ENCODE assay signal across 23 cellular contexts in genomic region chr11:77301510-77301909, GRCh38. TPM values are rescaled to one million over a fixed set of nuclear protein-coding genes. Genes with fewer than 3 reads are reported as not detected.
"Had no signal": no experiment of that assay in that cellular context is flagged by ENCODE, and none has a peak within 500 bp of the region (broad histone marks: within the 10 kb centered on the region; RNA-seq: fewer than 3 reads in every experiment).

TSS of gene GDPD4 (minus strand) at chr11:77301686. CDS start at chr11:77285137, 16,549 bp downstream.

- H3K36me3 ChIP-seq: heart right ventricle, neutrophil, ovary, prostate gland, transverse colon had no signal

- H3K27ac ChIP-seq: heart right ventricle, neutrophil, ovary, prostate gland had no signal

- H3K4me3 ChIP-seq: heart right ventricle, ovary, prostate gland, transverse colon had no signal

- H3K27me3 ChIP-seq: heart right ventricle, neutrophil, ovary, transverse colon had no signal

- DNase-seq: activated CD4-positive, alpha-beta memory T cell treated with anti-CD3 and anti-CD28 coated beads, Interleukin-2, amount 10 ng/mL, durations not matched to agents 7 days and 5 days; activated CD4-positive, alpha-beta T cell treated with anti-CD3 and anti-CD28 coated beads for 4 hours; activated CD4-positive, CD25-positive, alpha-beta regulatory T cell; activated effector memory CD4-positive, alpha-beta T cell treated with Interleukin-2 at 50 U/mL for 16 hours; activated naive CD4-positive, alpha-beta T cell treated with anti-CD3 and anti-CD28 coated beads for 36 hours; activated naive CD8-positive, alpha-beta T cell treated with anti-CD3 and anti-CD28 coated beads, Interleukin-2, amount 50 U/mL, for 24 hours; activated T-cell treated with anti-CD3 and anti-CD28 coated beads, Interleukin-2, amount 50 U/mL, for 72 hours; erythroblast; foreskin fibroblast; heart right ventricle; midbrain; natural killer cell; ovary; stimulated activated CD4-positive, alpha-beta T cell treated with anti-CD3 and anti-CD28 coated beads, Interleukin-4, amount 100 ng/mL, for 24 hours; T-helper 17 cell; transverse colon had no signal

- ATAC-seq: activated naive CD8-positive, alpha-beta T cell treated with anti-CD3 and anti-CD28 coated beads, Interleukin-2, amount 50 U/mL, for 24 hours; activated T-cell treated with anti-CD3 and anti-CD28 coated beads, Interleukin-2, amount 50 U/mL, for 72 hours; heart right ventricle; natural killer cell; T-helper 17 cell had no signal

- H3K4me1 ChIP-seq: heart right ventricle, prostate gland had no signal

- H3K9me3 Mint-ChIP-seq: activated CD4-positive, alpha-beta memory T cell treated with anti-CD3 and anti-CD28 coated beads, Interleukin-2, amount 10 ng/mL, durations not matched to agents 7 days and 5 days; activated naive CD8-positive, alpha-beta T cell treated with anti-CD3 and anti-CD28 coated beads, Interleukin-2, amount 50 U/mL, for 24 hours; natural killer cell; stimulated activated naive CD8-positive, alpha-beta T cell treated with anti-CD3 and anti-CD28 coated beads, Interleukin-15, Interleukin-2, amounts not matched to agents 100 ng/mL and 50 ng/mL, for 24 hours had no signal

- H3K27me3 Mint-ChIP-seq: activated naive CD8-positive, alpha-beta T cell treated with anti-CD3 and anti-CD28 coated beads, Interleukin-2, amount 50 U/mL, for 24 hours; stimulated activated naive CD8-positive, alpha-beta T cell treated with anti-CD3 and anti-CD28 coated beads, Interleukin-15, Interleukin-2, amounts not matched to agents 100 ng/mL and 50 ng/mL, for 24 hours had no signal

- H3K27ac Mint-ChIP-seq: activated CD4-positive, alpha-beta memory T cell treated with anti-CD3 and anti-CD28 coated beads, Interleukin-2, amount 10 ng/mL, durations not matched to agents 7 days and 5 days; activated naive CD4-positive, alpha-beta T cell treated with anti-CD3 and anti-CD28 coated beads for 36 hours; activated naive CD8-positive, alpha-beta T cell treated with anti-CD3 and anti-CD28 coated beads, Interleukin-2, amount 50 U/mL, for 24 hours; activated T-cell treated with anti-CD3 and anti-CD28 coated beads, Interleukin-2, amount 50 U/mL, for 72 hours; natural killer cell; stimulated activated naive CD8-positive, alpha-beta T cell treated with anti-CD3 and anti-CD28 coated beads, Interleukin-15, Interleukin-2, amounts not matched to agents 100 ng/mL and 50 ng/mL, for 24 hours; T-helper 17 cell had no signal

- H3K4me1 Mint-ChIP-seq: activated naive CD8-positive, alpha-beta T cell treated with anti-CD3 and anti-CD28 coated beads, Interleukin-2, amount 50 U/mL, for 24 hours; natural killer cell; T-helper 17 cell had no signal

- FAIRE-seq: endometrium, urothelium cell line had no signal

- H3K9me3 ChIP-seq: heart right ventricle, neutrophil, ovary, prostate gland, transverse colon had no signal

- H3K36me3 Mint-ChIP-seq: natural killer cell had no signal

- H3K4me3 Mint-ChIP-seq: activated CD4-positive, alpha-beta memory T cell treated with anti-CD3 and anti-CD28 coated beads, Interleukin-2, amount 10 ng/mL, durations not matched to agents 7 days and 5 days; activated naive CD4-positive, alpha-beta T cell treated with anti-CD3 and anti-CD28 coated beads for 36 hours; activated naive CD8-positive, alpha-beta T cell treated with anti-CD3 and anti-CD28 coated beads, Interleukin-2, amount 50 U/mL, for 24 hours; activated T-cell treated with anti-CD3 and anti-CD28 coated beads, Interleukin-2, amount 50 U/mL, for 72 hours; natural killer cell; stimulated activated naive CD8-positive, alpha-beta T cell treated with anti-CD3 and anti-CD28 coated beads, Interleukin-15, Interleukin-2, amounts not matched to agents 100 ng/mL and 50 ng/mL, for 24 hours; T-helper 17 cell had no signal

RNA-seq across cellular contexts. Expression of gene GDPD4, which starts in this region (rescaled TPM):
- total RNA-seq: activated CD4-positive, alpha-beta memory T cell treated with anti-CD3 and anti-CD28 coated beads, Interleukin-2, amount 10 ng/mL, durations not matched to agents 7 days and 5 days; activated naive CD4-positive, alpha-beta T cell treated with anti-CD3 and anti-CD28 coated beads for 36 hours; activated T-cell treated with anti-CD3 and anti-CD28 coated beads, Interleukin-2, amount 50 U/mL, for 72 hours; cerebellum; fibroblast of lung; heart right ventricle; natural killer cell; ovary; T-helper 17 cell; transverse colon had no signal
- polyA plus RNA-seq: fibroblast of lung, heart right ventricle had no signal
